26 cellular contexts compared by ENCODE assay signal in the genomic region with DNA sequence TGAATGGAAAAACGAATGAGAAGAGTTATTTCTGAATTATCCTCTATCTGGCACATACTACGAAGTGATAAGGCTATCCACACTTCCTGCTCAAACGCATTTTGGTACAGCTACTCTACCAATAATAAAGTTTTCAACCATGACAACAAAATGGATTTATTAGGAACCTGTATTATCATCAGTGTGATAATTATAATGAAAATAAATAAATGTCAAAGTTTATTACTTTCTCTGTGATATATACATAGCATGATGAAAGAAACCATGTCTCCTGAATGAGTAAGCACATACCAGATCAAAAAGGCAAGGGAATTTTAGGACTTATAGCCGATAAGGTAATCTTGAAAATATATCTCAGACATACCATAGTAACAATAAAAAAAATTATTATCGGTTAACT.
"Had no signal": no experiment of that assay in that cellular context is flagged by ENCODE, and none has a peak within 500 bp of the region (broad histone marks: within the 10 kb centered on the region; RNA-seq: fewer than 3 reads in every experiment).

No MANE protein-coding gene starts in this region.

- H3K4me1 Mint-ChIP-seq: nephron; stimulated activated effector memory CD8-positive, alpha-beta T cell treated with anti-CD3 and anti-CD28 coated beads, Interleukin-12 subunit alpha, Interleukin-12 subunit beta, amount 100 ng/mL, for 72 hours; stimulated activated naive B cell treated with anti-CD40 and anti-IgM and Interleukin-4, amounts not matched to agents 10 μg/mL and 1 μg/mL and 100 μg/mL, for 72 hours had no signal

- H3K4me1 ChIP-seq: parathyroid adenoma, psoas muscle, right lobe of liver, sigmoid colon, stomach, thyroid gland, vagina had no signal

- H3K36me3 Mint-ChIP-seq: neural progenitor cell; stimulated activated effector memory CD8-positive, alpha-beta T cell treated with anti-CD3 and anti-CD28 coated beads, Interleukin-12 subunit alpha, Interleukin-12 subunit beta, amount 100 ng/mL, for 72 hours; stimulated activated naive B cell treated with anti-CD40 and anti-IgM and Interleukin-4, amounts not matched to agents 10 μg/mL and 1 μg/mL and 100 μg/mL, for 72 hours had no signal

- H3K9me3 ChIP-seq: ovary, psoas muscle, right lobe of liver, sigmoid colon, stomach, thoracic aorta, thyroid gland, tibial nerve, upper lobe of left lung, vagina had no signal

- H3K4me3 ChIP-seq: neural progenitor cell, ovary, psoas muscle, right lobe of liver, sigmoid colon, stomach, thoracic aorta, thyroid gland, tibial nerve, upper lobe of left lung, vagina had no signal

- H3K27ac Mint-ChIP-seq: nephron; neural progenitor cell; progenitor cell of endocrine pancreas; stimulated activated effector memory CD8-positive, alpha-beta T cell treated with anti-CD3 and anti-CD28 coated beads, Interleukin-12 subunit alpha, Interleukin-12 subunit beta, amount 100 ng/mL, for 72 hours; stimulated activated naive B cell treated with anti-CD40 and anti-IgM and Interleukin-4, amounts not matched to agents 10 μg/mL and 1 μg/mL and 100 μg/mL, for 72 hours; stimulated activated naive CD8-positive, alpha-beta T cell treated with anti-CD3 and anti-CD28 coated beads, Interleukin-15, Interleukin-2, amounts not matched to agents 100 ng/mL and 50 ng/mL, for 24 hours had no signal

- H3K27ac ChIP-seq: neural progenitor cell, ovary, parathyroid adenoma, psoas muscle, right lobe of liver, sigmoid colon, stomach, thoracic aorta, thyroid gland, tibial nerve, upper lobe of left lung, vagina had no signal

- H3K27me3 ChIP-seq: neural progenitor cell, ovary, right lobe of liver, sigmoid colon, stomach, thyroid gland, tibial nerve, upper lobe of left lung, vagina had no signal

- H3K4me3 Mint-ChIP-seq: nephron; neural progenitor cell; stimulated activated effector memory CD8-positive, alpha-beta T cell treated with anti-CD3 and anti-CD28 coated beads, Interleukin-12 subunit alpha, Interleukin-12 subunit beta, amount 100 ng/mL, for 72 hours; stimulated activated naive B cell treated with anti-CD40 and anti-IgM and Interleukin-4, amounts not matched to agents 10 μg/mL and 1 μg/mL and 100 μg/mL, for 72 hours; stimulated activated naive CD8-positive, alpha-beta T cell treated with anti-CD3 and anti-CD28 coated beads, Interleukin-15, Interleukin-2, amounts not matched to agents 100 ng/mL and 50 ng/mL, for 24 hours had no signal

- H3K4me2 ChIP-seq: neural progenitor cell had no signal

- H3K9ac ChIP-seq: neural progenitor cell, parathyroid adenoma had no signal

- H3K36me3 ChIP-seq: neural progenitor cell, ovary, right lobe of liver, sigmoid colon, stomach, thoracic aorta, thyroid gland, tibial nerve, upper lobe of left lung, vagina had no signal

- H2AFZ ChIP-seq: neural progenitor cell, parathyroid adenoma had no signal

- H3K27me3 Mint-ChIP-seq: progenitor cell of endocrine pancreas; stimulated activated naive B cell treated with anti-CD40 and anti-IgM and Interleukin-4, amounts not matched to agents 10 μg/mL and 1 μg/mL and 100 μg/mL, for 72 hours; stimulated activated naive CD8-positive, alpha-beta T cell treated with anti-CD3 and anti-CD28 coated beads, Interleukin-15, Interleukin-2, amounts not matched to agents 100 ng/mL and 50 ng/mL, for 24 hours had no signal

- DNase-seq: occipital lobe; ovary; posterior cingulate gyrus; psoas muscle; right cardiac atrium; right lobe of liver; sigmoid colon; small intestine; stimulated activated CD4-positive, alpha-beta T cell treated with anti-CD3 and anti-CD28 coated beads, Interleukin-15, amount 100 ng/mL, for 24 hours; stimulated activated CD4-positive, alpha-beta T cell treated with anti-CD3 and anti-CD28 coated beads, Interleukin-2, amount 100 ng/mL, for 24 hours; stimulated activated CD4-positive, alpha-beta T cell treated with anti-CD3 and anti-CD28 coated beads, Interleukin-2, amount 100 ng/mL, for 48 hours; stimulated activated CD4-positive, alpha-beta T cell treated with anti-CD3 and anti-CD28 coated beads, Interleukin-4, amount 100 ng/mL, for 24 hours; stimulated activated naive B cell treated with anti-CD40 and anti-IgM and Interleukin-4, amounts not matched to agents 10 μg/mL and 1 μg/mL and 100 μg/mL, for 72 hours; stimulated activated naive CD4-positive, alpha-beta T cell treated with Interleukin-2 at 50 U/mL for 16 hours; stomach; thyroid gland; upper lobe of left lung had no signal

- ATAC-seq: psoas muscle; right cardiac atrium; right lobe of liver; stimulated activated effector memory CD8-positive, alpha-beta T cell treated with anti-CD3 and anti-CD28 coated beads, Interleukin-12 subunit alpha, Interleukin-12 subunit beta, amount 100 ng/mL, for 72 hours; stimulated activated naive B cell treated with anti-CD40 and anti-IgM and Interleukin-4, amounts not matched to agents 10 μg/mL and 1 μg/mL and 100 μg/mL, for 72 hours had no signal

- H3K9me3 Mint-ChIP-seq: nephron; neural progenitor cell; stimulated activated effector memory CD8-positive, alpha-beta T cell treated with anti-CD3 and anti-CD28 coated beads, Interleukin-12 subunit alpha, Interleukin-12 subunit beta, amount 100 ng/mL, for 72 hours; stimulated activated naive B cell treated with anti-CD40 and anti-IgM and Interleukin-4, amounts not matched to agents 10 μg/mL and 1 μg/mL and 100 μg/mL, for 72 hours; stimulated activated naive CD8-positive, alpha-beta T cell treated with anti-CD3 and anti-CD28 coated beads, Interleukin-15, Interleukin-2, amounts not matched to agents 100 ng/mL and 50 ng/mL, for 24 hours had no signal

- H3K79me2 ChIP-seq: parathyroid adenoma had no signal
